In the genomic region with DNA sequence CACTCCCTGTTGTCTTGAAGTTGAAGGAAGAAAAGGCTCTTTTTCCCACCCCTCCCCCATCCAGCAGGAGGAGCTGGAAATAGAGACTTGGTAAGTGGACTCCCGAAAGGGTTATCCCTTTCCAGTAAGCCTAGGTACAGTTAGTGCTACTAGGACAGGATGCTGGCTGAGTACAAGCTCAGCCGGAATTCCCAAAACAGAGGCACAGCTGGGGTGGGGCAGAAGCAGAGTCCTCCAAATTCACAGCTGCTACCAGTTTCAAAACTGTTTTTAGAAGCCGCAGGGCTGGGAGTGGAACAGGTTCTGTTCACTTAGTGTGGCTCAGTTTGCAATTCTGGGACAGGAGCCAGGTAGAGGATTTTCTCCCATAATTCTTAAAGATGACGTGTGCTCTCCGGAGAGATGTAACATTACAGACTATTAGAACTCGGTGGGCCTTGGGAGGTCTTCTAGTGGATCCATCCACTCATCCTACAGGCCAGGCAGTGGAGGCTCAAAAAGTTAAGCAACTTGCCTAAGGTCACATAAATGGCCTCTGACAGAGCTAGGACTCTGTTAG, we compare ENCODE assay signal across 1 cellular context.
A peak's percentile ranks its signal among the peaks of the same experiment; 100 is the strongest.
TF ChIP-seq lines count a peak whose summit lies in the region.

No MANE protein-coding gene starts in this region.

TF ChIP-seq in HEK293, 187 proteins besides CTCF, POLR2A, EP300 and RAD21 (continued from another document and continues in another):
- TF ChIP-seq, protein P1, sequence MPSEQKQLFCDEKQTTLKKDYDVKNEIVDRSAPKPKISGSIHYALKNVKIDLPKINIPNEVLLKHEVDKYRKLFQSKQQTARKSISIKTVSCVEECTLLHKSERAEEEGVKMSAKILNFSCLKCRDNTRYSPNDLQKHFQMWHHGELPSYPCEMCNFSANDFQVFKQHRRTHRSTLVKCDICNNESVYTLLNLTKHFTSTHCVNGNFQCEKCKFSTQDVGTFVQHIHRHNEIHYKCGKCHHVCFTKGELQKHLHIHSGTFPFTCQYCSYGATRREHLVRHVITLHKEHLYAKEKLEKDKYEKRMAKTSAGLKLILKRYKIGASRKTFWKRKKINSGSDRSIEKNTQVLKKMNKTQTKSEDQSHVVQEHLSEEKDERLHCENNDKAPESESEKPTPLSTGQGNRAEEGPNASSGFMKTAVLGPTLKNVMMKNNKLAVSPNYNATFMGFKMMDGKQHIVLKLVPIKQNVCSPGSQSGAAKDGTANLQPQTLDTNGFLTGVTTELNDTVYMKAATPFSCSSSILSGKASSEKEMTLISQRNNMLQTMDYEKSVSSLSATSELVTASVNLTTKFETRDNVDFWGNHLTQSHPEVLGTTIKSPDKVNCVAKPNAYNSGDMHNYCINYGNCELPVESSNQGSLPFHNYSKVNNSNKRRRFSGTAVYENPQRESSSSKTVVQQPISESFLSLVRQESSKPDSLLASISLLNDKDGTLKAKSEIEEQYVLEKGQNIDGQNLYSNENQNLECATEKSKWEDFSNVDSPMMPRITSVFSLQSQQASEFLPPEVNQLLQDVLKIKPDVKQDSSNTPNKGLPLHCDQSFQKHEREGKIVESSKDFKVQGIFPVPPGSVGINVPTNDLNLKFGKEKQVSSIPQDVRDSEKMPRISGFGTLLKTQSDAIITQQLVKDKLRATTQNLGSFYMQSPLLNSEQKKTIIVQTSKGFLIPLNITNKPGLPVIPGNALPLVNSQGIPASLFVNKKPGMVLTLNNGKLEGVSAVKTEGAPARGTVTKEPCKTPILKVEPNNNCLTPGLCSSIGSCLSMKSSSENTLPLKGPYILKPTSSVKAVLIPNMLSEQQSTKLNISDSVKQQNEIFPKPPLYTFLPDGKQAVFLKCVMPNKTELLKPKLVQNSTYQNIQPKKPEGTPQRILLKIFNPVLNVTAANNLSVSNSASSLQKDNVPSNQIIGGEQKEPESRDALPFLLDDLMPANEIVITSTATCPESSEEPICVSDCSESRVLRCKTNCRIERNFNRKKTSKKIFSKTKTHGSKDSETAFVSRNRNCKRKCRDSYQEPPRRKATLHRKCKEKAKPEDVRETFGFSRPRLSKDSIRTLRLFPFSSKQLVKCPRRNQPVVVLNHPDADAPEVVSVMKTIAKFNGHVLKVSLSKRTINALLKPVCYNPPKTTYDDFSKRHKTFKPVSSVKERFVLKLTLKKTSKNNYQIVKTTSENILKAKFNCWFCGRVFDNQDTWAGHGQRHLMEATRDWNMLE (tag by site-specific recombination; conservative IDR thresholded peaks at IDR 0.05; ENCODE audit: low read depth): 0 out of 2 replicates have a peak, but pooled peaks have one; percentile 6
- TF ChIP-seq ZNF423 (tag by site-specific recombination; IDR thresholded peaks at IDR 0.05) (no peak), ZNF175 (tag by site-specific recombination; IDR thresholded peaks at IDR 0.05) (no peak), ZNF561 (tag by site-specific recombination; IDR thresholded peaks at IDR 0.05; ENCODE audit: borderline replicate concordance) (peak; percentile 86), FEZF1 (tag by site-specific recombination; IDR thresholded peaks at IDR 0.05) (peak; percentile 80), ZBTB7A (tag by site-specific recombination; IDR thresholded peaks at IDR 0.05; ENCODE audit: low read depth) (no peak), ZNF621 (tag by site-specific recombination; IDR thresholded peaks at IDR 0.05) (no peak), ZNF791 (tag by site-specific recombination; IDR thresholded peaks at IDR 0.05) (no peak), ZNF629 (tag by site-specific recombination; IDR thresholded peaks at IDR 0.05) (peak; percentile 57), IKZF3 (tag by site-specific recombination; IDR thresholded peaks at IDR 0.05) (peak; percentile 77), ZNF48 (tag by site-specific recombination; IDR thresholded peaks at IDR 0.05) (no peak), MZF1 (tag by site-specific recombination; IDR thresholded peaks at IDR 0.05; ENCODE audit: borderline replicate concordance) (peak; percentile 90; the same call in 1 of the 2 replicates), KLF9 (tag by site-specific recombination; IDR thresholded peaks at IDR 0.05; ENCODE audit: low read depth) (peak; percentile 22; the same call in 1 of the 2 replicates), ZNF223 (tag by site-specific recombination; IDR thresholded peaks at IDR 0.05) (no peak), ZNF121 (tag by site-specific recombination; IDR thresholded peaks at IDR 0.05) (no peak), ZNF776 (tag by site-specific recombination; IDR thresholded peaks at IDR 0.05; ENCODE audit: borderline replicate concordance) (no peak), ZNF623 (tag by site-specific recombination; IDR thresholded peaks at IDR 0.05) (no peak), ZNF433 (tag by site-specific recombination; IDR thresholded peaks at IDR 0.05; ENCODE audit: low read depth) (no peak), ZNF16 (tag by site-specific recombination; IDR thresholded peaks at IDR 0.05; ENCODE audit: low read depth) (no peak), RBAK (tag by site-specific recombination; IDR thresholded peaks at IDR 0.05) (no peak), ZNF660 (tag by site-specific recombination; IDR thresholded peaks at IDR 0.05) (peak; percentile 36; the same call in 1 of the 2 replicates), KLF1 (tag by site-specific recombination; IDR thresholded peaks at IDR 0.05) (peak; percentile 85), ZNF391 (tag by site-specific recombination; IDR thresholded peaks at IDR 0.05; ENCODE audit: borderline replicate concordance, low read depth) (no peak), ZNF10 (tag by site-specific recombination; IDR thresholded peaks at IDR 0.05) (no peak), ZNF23 (tag by site-specific recombination; IDR thresholded peaks at IDR 0.05; ENCODE audit: borderline replicate concordance) (no peak), ZBTB8A (tag by site-specific recombination; IDR thresholded peaks at IDR 0.05) (no peak), ZNF24 (tag by site-specific recombination; IDR thresholded peaks at IDR 0.05) (no peak), KLF16 (tag by site-specific recombination; IDR thresholded peaks at IDR 0.05) (no peak), ZNF792 (tag by site-specific recombination; IDR thresholded peaks at IDR 0.05) (no peak), ZNF155 (tag by site-specific recombination; IDR thresholded peaks at IDR 0.05) (no peak), OSR2 (tag by site-specific recombination; IDR thresholded peaks at IDR 0.05) (peak; percentile 100)
- TF ChIP-seq, protein P2, sequence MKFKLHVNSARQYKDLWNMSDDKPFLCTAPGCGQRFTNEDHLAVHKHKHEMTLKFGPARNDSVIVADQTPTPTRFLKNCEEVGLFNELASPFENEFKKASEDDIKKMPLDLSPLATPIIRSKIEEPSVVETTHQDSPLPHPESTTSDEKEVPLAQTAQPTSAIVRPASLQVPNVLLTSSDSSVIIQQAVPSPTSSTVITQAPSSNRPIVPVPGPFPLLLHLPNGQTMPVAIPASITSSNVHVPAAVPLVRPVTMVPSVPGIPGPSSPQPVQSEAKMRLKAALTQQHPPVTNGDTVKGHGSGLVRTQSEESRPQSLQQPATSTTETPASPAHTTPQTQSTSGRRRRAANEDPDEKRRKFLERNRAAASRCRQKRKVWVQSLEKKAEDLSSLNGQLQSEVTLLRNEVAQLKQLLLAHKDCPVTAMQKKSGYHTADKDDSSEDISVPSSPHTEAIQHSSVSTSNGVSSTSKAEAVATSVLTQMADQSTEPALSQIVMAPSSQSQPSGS (tag by site-specific recombination; IDR thresholded peaks at IDR 0.05; ENCODE audit: low read depth): peak; percentile 76; the same call in 1 of the 2 replicates
- TF ChIP-seq, protein P3, sequence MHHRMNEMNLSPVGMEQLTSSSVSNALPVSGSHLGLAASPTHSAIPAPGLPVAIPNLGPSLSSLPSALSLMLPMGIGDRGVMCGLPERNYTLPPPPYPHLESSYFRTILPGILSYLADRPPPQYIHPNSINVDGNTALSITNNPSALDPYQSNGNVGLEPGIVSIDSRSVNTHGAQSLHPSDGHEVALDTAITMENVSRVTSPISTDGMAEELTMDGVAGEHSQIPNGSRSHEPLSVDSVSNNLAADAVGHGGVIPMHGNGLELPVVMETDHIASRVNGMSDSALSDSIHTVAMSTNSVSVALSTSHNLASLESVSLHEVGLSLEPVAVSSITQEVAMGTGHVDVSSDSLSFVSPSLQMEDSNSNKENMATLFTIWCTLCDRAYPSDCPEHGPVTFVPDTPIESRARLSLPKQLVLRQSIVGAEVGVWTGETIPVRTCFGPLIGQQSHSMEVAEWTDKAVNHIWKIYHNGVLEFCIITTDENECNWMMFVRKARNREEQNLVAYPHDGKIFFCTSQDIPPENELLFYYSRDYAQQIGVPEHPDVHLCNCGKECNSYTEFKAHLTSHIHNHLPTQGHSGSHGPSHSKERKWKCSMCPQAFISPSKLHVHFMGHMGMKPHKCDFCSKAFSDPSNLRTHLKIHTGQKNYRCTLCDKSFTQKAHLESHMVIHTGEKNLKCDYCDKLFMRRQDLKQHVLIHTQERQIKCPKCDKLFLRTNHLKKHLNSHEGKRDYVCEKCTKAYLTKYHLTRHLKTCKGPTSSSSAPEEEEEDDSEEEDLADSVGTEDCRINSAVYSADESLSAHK (tag by site-specific recombination; IDR thresholded peaks at IDR 0.05): 0 out of 2 replicates have a peak, but pooled peaks have one; percentile 31
- TF ChIP-seq, protein P4, sequence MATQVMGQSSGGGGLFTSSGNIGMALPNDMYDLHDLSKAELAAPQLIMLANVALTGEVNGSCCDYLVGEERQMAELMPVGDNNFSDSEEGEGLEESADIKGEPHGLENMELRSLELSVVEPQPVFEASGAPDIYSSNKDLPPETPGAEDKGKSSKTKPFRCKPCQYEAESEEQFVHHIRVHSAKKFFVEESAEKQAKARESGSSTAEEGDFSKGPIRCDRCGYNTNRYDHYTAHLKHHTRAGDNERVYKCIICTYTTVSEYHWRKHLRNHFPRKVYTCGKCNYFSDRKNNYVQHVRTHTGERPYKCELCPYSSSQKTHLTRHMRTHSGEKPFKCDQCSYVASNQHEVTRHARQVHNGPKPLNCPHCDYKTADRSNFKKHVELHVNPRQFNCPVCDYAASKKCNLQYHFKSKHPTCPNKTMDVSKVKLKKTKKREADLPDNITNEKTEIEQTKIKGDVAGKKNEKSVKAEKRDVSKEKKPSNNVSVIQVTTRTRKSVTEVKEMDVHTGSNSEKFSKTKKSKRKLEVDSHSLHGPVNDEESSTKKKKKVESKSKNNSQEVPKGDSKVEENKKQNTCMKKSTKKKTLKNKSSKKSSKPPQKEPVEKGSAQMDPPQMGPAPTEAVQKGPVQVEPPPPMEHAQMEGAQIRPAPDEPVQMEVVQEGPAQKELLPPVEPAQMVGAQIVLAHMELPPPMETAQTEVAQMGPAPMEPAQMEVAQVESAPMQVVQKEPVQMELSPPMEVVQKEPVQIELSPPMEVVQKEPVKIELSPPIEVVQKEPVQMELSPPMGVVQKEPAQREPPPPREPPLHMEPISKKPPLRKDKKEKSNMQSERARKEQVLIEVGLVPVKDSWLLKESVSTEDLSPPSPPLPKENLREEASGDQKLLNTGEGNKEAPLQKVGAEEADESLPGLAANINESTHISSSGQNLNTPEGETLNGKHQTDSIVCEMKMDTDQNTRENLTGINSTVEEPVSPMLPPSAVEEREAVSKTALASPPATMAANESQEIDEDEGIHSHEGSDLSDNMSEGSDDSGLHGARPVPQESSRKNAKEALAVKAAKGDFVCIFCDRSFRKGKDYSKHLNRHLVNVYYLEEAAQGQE (tag by site-specific recombination; IDR thresholded peaks at IDR 0.05): 0 out of 2 replicates have a peak, but pooled peaks have one; percentile 14
- TF ChIP-seq, protein P5, sequence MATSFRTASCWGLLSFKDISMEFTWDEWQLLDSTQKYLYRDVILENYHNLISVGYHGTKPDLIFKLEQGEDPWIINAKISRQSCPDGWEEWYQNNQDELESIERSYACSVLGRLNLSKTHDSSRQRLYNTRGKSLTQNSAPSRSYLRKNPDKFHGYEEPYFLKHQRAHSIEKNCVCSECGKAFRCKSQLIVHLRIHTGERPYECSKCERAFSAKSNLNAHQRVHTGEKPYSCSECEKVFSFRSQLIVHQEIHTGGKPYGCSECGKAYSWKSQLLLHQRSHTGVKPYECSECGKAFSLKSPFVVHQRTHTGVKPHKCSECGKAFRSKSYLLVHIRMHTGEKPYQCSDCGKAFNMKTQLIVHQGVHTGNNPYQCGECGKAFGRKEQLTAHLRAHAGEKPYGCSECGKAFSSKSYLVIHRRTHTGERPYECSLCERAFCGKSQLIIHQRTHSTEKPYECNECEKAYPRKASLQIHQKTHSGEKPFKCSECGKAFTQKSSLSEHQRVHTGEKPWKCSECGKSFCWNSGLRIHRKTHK (tag by site-specific recombination; IDR thresholded peaks at IDR 0.05): no peak
- TF ChIP-seq, protein P6, sequence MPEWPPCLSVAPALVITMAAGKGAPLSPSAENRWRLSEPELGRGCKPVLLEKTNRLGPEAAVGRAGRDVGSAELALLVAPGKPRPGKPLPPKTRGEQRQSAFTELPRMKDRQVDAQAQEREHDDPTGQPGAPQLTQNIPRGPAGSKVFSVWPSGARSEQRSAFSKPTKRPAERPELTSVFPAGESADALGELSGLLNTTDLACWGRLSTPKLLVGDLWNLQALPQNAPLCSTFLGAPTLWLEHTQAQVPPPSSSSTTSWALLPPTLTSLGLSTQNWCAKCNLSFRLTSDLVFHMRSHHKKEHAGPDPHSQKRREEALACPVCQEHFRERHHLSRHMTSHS (tag by site-specific recombination; IDR thresholded peaks at IDR 0.05): no peak
- TF ChIP-seq, protein P7, sequence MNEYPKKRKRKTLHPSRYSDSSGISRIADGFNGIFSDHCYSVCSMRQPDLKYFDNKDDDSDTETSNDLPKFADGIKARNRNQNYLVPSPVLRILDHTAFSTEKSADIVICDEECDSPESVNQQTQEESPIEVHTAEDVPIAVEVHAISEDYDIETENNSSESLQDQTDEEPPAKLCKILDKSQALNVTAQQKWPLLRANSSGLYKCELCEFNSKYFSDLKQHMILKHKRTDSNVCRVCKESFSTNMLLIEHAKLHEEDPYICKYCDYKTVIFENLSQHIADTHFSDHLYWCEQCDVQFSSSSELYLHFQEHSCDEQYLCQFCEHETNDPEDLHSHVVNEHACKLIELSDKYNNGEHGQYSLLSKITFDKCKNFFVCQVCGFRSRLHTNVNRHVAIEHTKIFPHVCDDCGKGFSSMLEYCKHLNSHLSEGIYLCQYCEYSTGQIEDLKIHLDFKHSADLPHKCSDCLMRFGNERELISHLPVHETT (tag by site-specific recombination; IDR thresholded peaks at IDR 0.05): no peak
- TF ChIP-seq, protein P8, sequence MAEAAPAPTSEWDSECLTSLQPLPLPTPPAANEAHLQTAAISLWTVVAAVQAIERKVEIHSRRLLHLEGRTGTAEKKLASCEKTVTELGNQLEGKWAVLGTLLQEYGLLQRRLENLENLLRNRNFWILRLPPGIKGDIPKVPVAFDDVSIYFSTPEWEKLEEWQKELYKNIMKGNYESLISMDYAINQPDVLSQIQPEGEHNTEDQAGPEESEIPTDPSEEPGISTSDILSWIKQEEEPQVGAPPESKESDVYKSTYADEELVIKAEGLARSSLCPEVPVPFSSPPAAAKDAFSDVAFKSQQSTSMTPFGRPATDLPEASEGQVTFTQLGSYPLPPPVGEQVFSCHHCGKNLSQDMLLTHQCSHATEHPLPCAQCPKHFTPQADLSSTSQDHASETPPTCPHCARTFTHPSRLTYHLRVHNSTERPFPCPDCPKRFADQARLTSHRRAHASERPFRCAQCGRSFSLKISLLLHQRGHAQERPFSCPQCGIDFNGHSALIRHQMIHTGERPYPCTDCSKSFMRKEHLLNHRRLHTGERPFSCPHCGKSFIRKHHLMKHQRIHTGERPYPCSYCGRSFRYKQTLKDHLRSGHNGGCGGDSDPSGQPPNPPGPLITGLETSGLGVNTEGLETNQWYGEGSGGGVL (tag by site-specific recombination; IDR thresholded peaks at IDR 0.05): no peak
